In the genomic region with DNA sequence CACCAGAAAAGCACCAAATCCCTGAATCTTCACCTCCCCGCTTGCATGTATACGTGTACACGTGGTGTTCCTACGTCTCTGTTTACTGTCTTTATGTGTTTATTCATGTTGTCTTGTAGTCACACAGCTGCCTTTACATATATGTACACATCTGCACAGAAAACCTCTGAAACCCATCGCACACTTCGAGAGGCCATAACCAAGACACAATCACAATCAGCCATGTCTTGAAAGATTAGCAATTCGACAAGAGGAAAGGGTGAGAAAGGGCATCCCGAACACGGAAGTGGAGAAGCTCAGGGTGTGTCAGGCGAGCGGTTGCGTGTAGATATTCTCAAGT, we compare ENCODE assay signal across 8 cellular contexts.
A peak's percentile ranks its signal among the peaks of the same experiment; 100 is the strongest.
DNase-seq lines count a peak whose midpoint lies in the region; ATAC-seq, FAIRE-seq and TF ChIP-seq lines count a peak whose summit lies in the region.

No MANE protein-coding gene starts in this region.

- no peak for TF ChIP-seq CTCF in LNCaP clone FGC (IDR thresholded peaks at IDR 0.05; ENCODE audit: control insufficient read depth, extremely low read depth, insufficient read depth)

- no peak for ATAC-seq in sciatic nerve

- no peaks in the 10 kb centered on the region for H3K36me3 Mint-ChIP-seq in dendritic cell treated with granulocyte-macrophage colony-stimulating factor and Interleukin-4, amounts not matched to agents 40 ng/mL and 50 ng/mL, for 4 days (ENCODE audit: low read depth)

- intact Hi-C loops in dendritic cell treated with granulocyte-macrophage colony-stimulating factor and Interleukin-4, amounts not matched to agents 40 ng/mL and 50 ng/mL, for 4 days (cut with micrococcal nuclease): loop anchor here (2.0 kb wide), 2 partner anchors 27 to 159 kb away; no protein-coding TSS in a partner anchor
- intact Hi-C loops in sciatic nerve (cut with DNase I): loop anchor here (10.0 kb wide), 1 partner anchor 161 kb away; the partner anchor contains the start of gene PPP1CB

- DNase-seq in GM12891 (ENCODE audit: insufficient read length, low spot score) (no peak), LNCaP clone FGC (ENCODE audit: low read depth) (peak; percentile 27), sciatic nerve (ENCODE audit: low spot score) (peak; percentile 4), SIG-M5 treated with dmso at 0.1 percent for 504 hours (lab: John Stamatoyannopoulos, UW; ENCODE audit: unreplicated experiment) (no peak), NCI-H2029 (lab: John Stamatoyannopoulos, UW) (no peak), DMS153 treated with DMSO at 0.1 percent for 48 hours (lab: John Stamatoyannopoulos, UW; ENCODE audit: unreplicated experiment) (no peak), cerebellum (ENCODE audit: low spot score) (no peak)

- H3K9me3 Mint-ChIP-seq in dendritic cell treated with granulocyte-macrophage colony-stimulating factor and Interleukin-4, amounts not matched to agents 40 ng/mL and 50 ng/mL, for 4 days: no peaks in the 10 kb centered on the region

- peak overlapping the region; percentile 71 for H3K27ac Mint-ChIP-seq in dendritic cell treated with granulocyte-macrophage colony-stimulating factor and Interleukin-4, amounts not matched to agents 40 ng/mL and 50 ng/mL, for 4 days

- H3K27me3 Mint-ChIP-seq in dendritic cell treated with granulocyte-macrophage colony-stimulating factor and Interleukin-4, amounts not matched to agents 40 ng/mL and 50 ng/mL, for 4 days: no peaks in the 10 kb centered on the region

- H3K4me3 Mint-ChIP-seq in dendritic cell treated with granulocyte-macrophage colony-stimulating factor and Interleukin-4, amounts not matched to agents 40 ng/mL and 50 ng/mL, for 4 days: peak overlapping the region; percentile 32

- peaks cover 24% of the 10 kb centered on the region for H3K4me1 Mint-ChIP-seq in dendritic cell treated with granulocyte-macrophage colony-stimulating factor and Interleukin-4, amounts not matched to agents 40 ng/mL and 50 ng/mL, for 4 days (ENCODE audit: low read depth)

- H3K4me3 ChIP-seq in LNCaP clone FGC (ENCODE audit: low read depth, low read length): 0 out of 2 replicates have a peak overlapping the region, but pooled peaks have one; percentile 13

- no peak for TF ChIP-seq POLR2A in GM12891 (IDR thresholded peaks at IDR 0.05; ENCODE audit: low read depth, low read length)

- FAIRE-seq in GM12891 (lab: Jason Lieb, UNC): peak; percentile 65

TF ChIP-seq in GM12891, 5 proteins besides CTCF, POLR2A, EP300 and RAD21:
- TF ChIP-seq POU2F2 (IDR thresholded peaks at IDR 0.05; ENCODE audit: low read depth, low read length) (0 out of 2 replicates have a peak, but pooled peaks have one; percentile 18), PAX5 (IDR thresholded peaks at IDR 0.05; ENCODE audit: insufficient read depth, low read length, severe bottlenecking) (no peak), SPI1 (IDR thresholded peaks at IDR 0.05; ENCODE audit: low read depth, low read length) (no peak)
TF ChIP-seq in GM12891: peak in this region for 1.

Comparison
In these comparisons a context has a peak if more than half of its experiments do, and no peak if none do; other contexts are left out.
1. DNase-seq: peak in LNCaP clone FGC (single experiment) and sciatic nerve (single experiment); none in GM12891 (single experiment), SIG-M5 treated with dmso at 0.1 percent for 504 hours (single experiment), NCI-H2029 (single experiment), DMS153 treated with DMSO at 0.1 percent for 48 hours (single experiment) and cerebellum (single experiment).